In the genomic region with DNA sequence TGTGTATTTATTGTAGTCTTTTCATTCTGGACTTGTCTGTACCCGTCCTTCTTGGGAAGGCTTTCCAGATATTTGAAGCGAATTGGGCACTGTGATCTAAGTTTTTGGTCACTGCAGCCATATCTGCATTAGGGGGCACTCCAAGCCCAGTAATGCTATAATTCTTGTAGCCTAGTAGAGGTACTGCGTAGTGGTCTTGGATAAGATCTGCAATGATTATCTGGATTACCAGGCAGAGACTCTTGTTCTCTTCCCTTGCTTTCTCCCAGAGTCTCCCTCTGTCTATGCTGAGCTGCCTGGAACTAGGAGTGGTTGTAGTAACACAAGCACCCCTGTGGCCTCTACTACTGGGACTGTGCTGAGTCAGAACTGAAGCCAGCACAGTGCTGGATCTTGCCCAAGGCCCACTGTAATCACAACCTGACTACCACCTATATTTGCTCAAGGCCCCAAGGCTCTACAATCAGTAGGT, we compare ENCODE assay signal across 8 cellular contexts. TPM values are rescaled to one million over a fixed set of nuclear protein-coding genes. Genes with fewer than 3 reads are reported as not detected.
DNase-seq lines count a peak whose midpoint lies in the region; ATAC-seq and TF ChIP-seq lines count a peak whose summit lies in the region.

No MANE protein-coding gene starts in this region.

- ATAC-seq in HG02973 (IDR thresholded peaks at IDR 0.05; ENCODE audit: unreplicated experiment) (peak; percentile 53), HG03175 (IDR thresholded peaks at IDR 0.05; ENCODE audit: unreplicated experiment) (no peak)

- TF ChIP-seq POLR2A in prostate gland (IDR thresholded peaks at IDR 0.05): no peak

- no peaks in the 10 kb centered on the region for H3K27me3 ChIP-seq in prostate gland (replicated peaks; ENCODE audit: insufficient read depth)

- H3K4me3 ChIP-seq in WI38 (ENCODE audit: low read depth, low read length): no peak overlapping the region
- no peak overlapping the region for H3K4me3 ChIP-seq in prostate gland

- TF ChIP-seq CTCF in WI38 (IDR thresholded peaks at IDR 0.05; ENCODE audit: low read depth, low read length) (peak; percentile 45), prostate gland (IDR thresholded peaks at IDR 0.05) (peak in 3 of 4 experiments; percentile 27 to 43 (median 41))

- no peak overlapping the region for H3K27ac ChIP-seq in prostate gland

- no peaks in the 10 kb centered on the region for H3K36me3 ChIP-seq in prostate gland

- intact Hi-C loops in prostate gland (cut with DNase I): no loop called here

- 61% methylated on average over 3 of the region's 3 CpGs for WGBS in prostate gland

- H3K9me3 ChIP-seq in prostate gland: no peaks in the 10 kb centered on the region

- no peaks in the 10 kb centered on the region for H3K4me1 ChIP-seq in prostate gland (replicated peaks)

- DNase-seq in EH (ENCODE audit: low read depth) (peak; percentile 63), fibroblast of peridontal ligament (ENCODE audit: extremely low read depth) (peak; percentile 66), prostate gland (ENCODE audit: low spot score) (peak; percentile 13), HPDE6-E6E7 (ENCODE audit: extremely low spot score) (no peak), NCI-H2171 (lab: John Stamatoyannopoulos, UW) (no peak)

RNA-seq across cellular contexts. Expression of gene SLC38A2, which starts 30.0 kb away (rescaled TPM):
- total RNA-seq in prostate gland: 100 to 1,000 TPM; 116 to 264 TPM

Comparison
In these comparisons a context has a peak if more than half of its experiments do, and no peak if none do; other contexts are left out.
1. DNase-seq: peak in EH (single experiment), fibroblast of peridontal ligament (single experiment) and prostate gland (single experiment); none in HPDE6-E6E7 (single experiment) and NCI-H2171 (single experiment).